ENCODE assay signal across 4 cellular contexts in the genomic region with DNA sequence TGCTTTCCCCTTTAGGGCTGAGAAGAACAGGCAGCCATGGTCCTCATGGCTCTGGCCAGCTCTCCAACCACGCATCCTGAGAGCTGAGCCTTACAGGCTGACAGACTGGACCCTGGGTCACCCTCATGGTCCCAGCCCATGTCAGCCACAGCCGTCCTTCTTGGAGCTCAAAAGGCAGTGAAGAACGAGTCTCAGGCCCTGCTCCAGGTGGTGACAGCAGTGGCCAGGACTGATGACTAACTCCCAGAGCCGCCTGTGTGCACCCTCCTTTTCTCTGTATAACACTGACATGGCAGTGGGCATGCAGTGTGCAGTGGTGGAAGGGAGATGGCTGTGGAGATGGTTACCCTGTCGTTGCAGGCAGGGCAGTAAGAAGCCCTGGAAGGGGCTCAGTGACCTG.
TF ChIP-seq lines count a peak whose summit lies in the region.

No MANE protein-coding gene starts in this region.

TF ChIP-seq in SK-N-SH, 30 proteins besides CTCF, POLR2A, EP300 and RAD21:
- TF ChIP-seq EZH2phosphoT487 (IDR thresholded peaks at IDR 0.05; ENCODE audit: borderline replicate concordance, low read depth) (no peak), CHD2 (IDR thresholded peaks at IDR 0.05; ENCODE audit: low read length, partially characterized antibody) (no peak), SIN3A (IDR thresholded peaks at IDR 0.05; ENCODE audit: borderline replicate concordance, low read depth, low read length) (no peak), GABPA (IDR thresholded peaks at IDR 0.05; ENCODE audit: low read depth) (no peak), ZBTB33 (IDR thresholded peaks at IDR 0.05; ENCODE audit: borderline replicate concordance, low read depth) (no peak), MEF2A (IDR thresholded peaks at IDR 0.05; ENCODE audit: borderline replicate concordance, low read depth) (no peak)
TF ChIP-seq in SK-N-SH: peak in this region for 0.

TF ChIP-seq in SK-N-SH treated with all-trans-retinoic acid at 6 μM for 48 hours, 23 proteins besides CTCF, POLR2A, EP300 and RAD21 (continues in another document):
- TF ChIP-seq ZNF565 (CRISPR knock-in tag; conservative IDR thresholded peaks at IDR 0.05; ENCODE audit: low read depth) (no peak), TCF4 (CRISPR knock-in tag; IDR thresholded peaks at IDR 0.05; ENCODE audit: borderline replicate concordance) (no peak), ZFP30 (CRISPR knock-in tag; IDR thresholded peaks at IDR 0.05) (no peak), POU6F1 (CRISPR knock-in tag; IDR thresholded peaks at IDR 0.05; ENCODE audit: borderline replicate concordance, low read depth) (no peak), PATZ1 (CRISPR knock-in tag; IDR thresholded peaks at IDR 0.05; ENCODE audit: borderline replicate concordance) (no peak), ZNF8 (CRISPR knock-in tag; IDR thresholded peaks at IDR 0.05) (no peak), ESRRG (CRISPR knock-in tag; IDR thresholded peaks at IDR 0.05) (no peak)
- TF ChIP-seq, protein P1, sequence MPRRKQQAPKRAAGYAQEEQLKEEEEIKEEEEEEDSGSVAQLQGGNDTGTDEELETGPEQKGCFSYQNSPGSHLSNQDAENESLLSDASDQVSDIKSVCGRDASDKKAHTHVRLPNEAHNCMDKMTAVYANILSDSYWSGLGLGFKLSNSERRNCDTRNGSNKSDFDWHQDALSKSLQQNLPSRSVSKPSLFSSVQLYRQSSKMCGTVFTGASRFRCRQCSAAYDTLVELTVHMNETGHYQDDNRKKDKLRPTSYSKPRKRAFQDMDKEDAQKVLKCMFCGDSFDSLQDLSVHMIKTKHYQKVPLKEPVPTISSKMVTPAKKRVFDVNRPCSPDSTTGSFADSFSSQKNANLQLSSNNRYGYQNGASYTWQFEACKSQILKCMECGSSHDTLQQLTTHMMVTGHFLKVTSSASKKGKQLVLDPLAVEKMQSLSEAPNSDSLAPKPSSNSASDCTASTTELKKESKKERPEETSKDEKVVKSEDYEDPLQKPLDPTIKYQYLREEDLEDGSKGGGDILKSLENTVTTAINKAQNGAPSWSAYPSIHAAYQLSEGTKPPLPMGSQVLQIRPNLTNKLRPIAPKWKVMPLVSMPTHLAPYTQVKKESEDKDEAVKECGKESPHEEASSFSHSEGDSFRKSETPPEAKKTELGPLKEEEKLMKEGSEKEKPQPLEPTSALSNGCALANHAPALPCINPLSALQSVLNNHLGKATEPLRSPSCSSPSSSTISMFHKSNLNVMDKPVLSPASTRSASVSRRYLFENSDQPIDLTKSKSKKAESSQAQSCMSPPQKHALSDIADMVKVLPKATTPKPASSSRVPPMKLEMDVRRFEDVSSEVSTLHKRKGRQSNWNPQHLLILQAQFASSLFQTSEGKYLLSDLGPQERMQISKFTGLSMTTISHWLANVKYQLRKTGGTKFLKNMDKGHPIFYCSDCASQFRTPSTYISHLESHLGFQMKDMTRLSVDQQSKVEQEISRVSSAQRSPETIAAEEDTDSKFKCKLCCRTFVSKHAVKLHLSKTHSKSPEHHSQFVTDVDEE (CRISPR knock-in tag; IDR thresholded peaks at IDR 0.05): no peak

TF ChIP-seq in HepG2, 621 proteins besides CTCF, POLR2A, EP300 and RAD21 (continues in another document):
- no peak for TF ChIP-seq PBX3 (CRISPR knock-in tag; IDR thresholded peaks at IDR 0.05; ENCODE audit: borderline replicate concordance)
- no peak for TF ChIP-seq SRSF1 (optimal IDR thresholded peaks at IDR 0.05; ENCODE audit: low read depth, low read length)
- TF ChIP-seq GLI4 (CRISPR knock-in tag; IDR thresholded peaks at IDR 0.05; ENCODE audit: borderline replicate concordance): no peak
- TF ChIP-seq HDAC6 (IDR thresholded peaks at IDR 0.05; ENCODE audit: low read depth, low read length): no peak
- no peak for TF ChIP-seq ZNF280D (CRISPR knock-in tag; IDR thresholded peaks at IDR 0.05)
- TF ChIP-seq MED13 (CRISPR knock-in tag; IDR thresholded peaks at IDR 0.05): no peak
- no peak for TF ChIP-seq HMGA1 (CRISPR knock-in tag; conservative IDR thresholded peaks at IDR 0.05)
- TF ChIP-seq, protein P2, sequence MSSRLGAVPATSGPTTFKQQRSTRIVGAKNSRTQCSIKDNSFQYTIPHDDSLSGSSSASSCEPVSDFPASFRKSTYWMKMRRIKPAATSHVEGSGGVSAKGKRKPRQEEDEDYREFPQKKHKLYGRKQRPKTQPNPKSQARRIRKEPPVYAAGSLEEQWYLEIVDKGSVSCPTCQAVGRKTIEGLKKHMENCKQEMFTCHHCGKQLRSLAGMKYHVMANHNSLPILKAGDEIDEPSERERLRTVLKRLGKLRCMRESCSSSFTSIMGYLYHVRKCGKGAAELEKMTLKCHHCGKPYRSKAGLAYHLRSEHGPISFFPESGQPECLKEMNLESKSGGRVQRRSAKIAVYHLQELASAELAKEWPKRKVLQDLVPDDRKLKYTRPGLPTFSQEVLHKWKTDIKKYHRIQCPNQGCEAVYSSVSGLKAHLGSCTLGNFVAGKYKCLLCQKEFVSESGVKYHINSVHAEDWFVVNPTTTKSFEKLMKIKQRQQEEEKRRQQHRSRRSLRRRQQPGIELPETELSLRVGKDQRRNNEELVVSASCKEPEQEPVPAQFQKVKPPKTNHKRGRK (CRISPR knock-in tag; IDR thresholded peaks at IDR 0.05): no peak
- TF ChIP-seq NFIB (CRISPR knock-in tag; IDR thresholded peaks at IDR 0.05; ENCODE audit: borderline replicate concordance): no peak
- no peak for TF ChIP-seq PCBP1 (IDR thresholded peaks at IDR 0.05; ENCODE audit: borderline replicate concordance, low read depth, low read length)
- TF ChIP-seq ATF7-NPFF (CRISPR knock-in tag; IDR thresholded peaks at IDR 0.05; ENCODE audit: low read depth): no peak
- no peak for TF ChIP-seq USF2 (IDR thresholded peaks at IDR 0.05; ENCODE audit: low read depth, low read length)
- no peak for TF ChIP-seq USF2 (CRISPR knock-in tag; IDR thresholded peaks at IDR 0.05; ENCODE audit: borderline replicate concordance)
- no peak for TF ChIP-seq ARNTL (CRISPR knock-in tag; IDR thresholded peaks at IDR 0.05)

TF ChIP-seq in HEK293, 187 proteins besides CTCF, POLR2A, EP300 and RAD21:
- TF ChIP-seq ZNF791 (tag by site-specific recombination; IDR thresholded peaks at IDR 0.05) (no peak), ZFP3 (tag by site-specific recombination; IDR thresholded peaks at IDR 0.05; ENCODE audit: low read depth) (no peak), ZNF664 (tag by site-specific recombination; IDR thresholded peaks at IDR 0.05) (no peak), ZNF621 (tag by site-specific recombination; IDR thresholded peaks at IDR 0.05) (no peak)
- TF ChIP-seq, protein P3, sequence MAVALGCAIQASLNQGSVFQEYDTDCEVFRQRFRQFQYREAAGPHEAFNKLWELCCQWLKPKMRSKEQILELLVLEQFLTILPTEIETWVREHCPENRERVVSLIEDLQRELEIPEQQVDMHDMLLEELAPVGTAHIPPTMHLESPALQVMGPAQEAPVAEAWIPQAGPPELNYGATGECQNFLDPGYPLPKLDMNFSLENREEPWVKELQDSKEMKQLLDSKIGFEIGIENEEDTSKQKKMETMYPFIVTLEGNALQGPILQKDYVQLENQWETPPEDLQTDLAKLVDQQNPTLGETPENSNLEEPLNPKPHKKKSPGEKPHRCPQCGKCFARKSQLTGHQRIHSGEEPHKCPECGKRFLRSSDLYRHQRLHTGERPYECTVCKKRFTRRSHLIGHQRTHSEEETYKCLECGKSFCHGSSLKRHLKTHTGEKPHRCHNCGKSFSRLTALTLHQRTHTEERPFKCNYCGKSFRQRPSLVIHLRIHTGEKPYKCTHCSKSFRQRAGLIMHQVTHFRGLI (tag by site-specific recombination; IDR thresholded peaks at IDR 0.05): 0 out of 2 replicates have a peak, but pooled peaks have one; percentile 1
